In the genomic region with DNA sequence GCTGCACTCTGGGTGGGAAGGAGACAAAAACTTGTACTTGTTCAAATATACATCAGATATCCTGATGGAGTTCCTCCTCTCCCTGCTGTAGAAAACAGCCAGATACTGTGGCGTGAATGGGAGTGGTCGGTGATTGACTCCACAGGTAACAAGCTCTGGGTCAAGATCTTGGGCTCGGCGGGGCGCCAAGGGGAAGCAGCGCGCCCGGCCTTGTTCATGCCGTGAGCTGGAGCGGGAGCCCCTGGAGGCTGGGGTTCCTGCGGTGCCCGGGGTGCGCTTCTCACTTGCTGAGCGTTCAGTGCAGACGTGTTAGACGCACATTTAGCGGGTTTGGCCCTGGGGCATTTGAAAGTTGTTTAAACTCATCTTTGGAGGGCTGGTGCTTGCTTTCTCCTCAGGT, we compare ENCODE assay signal across 12 cellular contexts.
A peak's percentile ranks its signal among the peaks of the same experiment; 100 is the strongest.
DNase-seq lines count a peak whose midpoint lies in the region; ATAC-seq lines count a peak whose summit lies in the region.
"Had no signal": no experiment of that assay in that cellular context is flagged by ENCODE, and none has a peak within 500 bp of the region (broad histone marks: within the 10 kb centered on the region; RNA-seq: fewer than 3 reads in every experiment).

No MANE protein-coding gene starts in this region.

- no peak overlapping the region for H3K4me3 Mint-ChIP-seq in activated T-cell treated with anti-CD3 and anti-CD28 coated beads, Interleukin-2, amount 50 U/mL, for 24 hours
- H3K4me3 Mint-ChIP-seq: CD14-positive monocyte; CD8-positive, alpha-beta T cell had no signal

- peak; percentile 51 for DNase-seq in DMS153 (lab: John Stamatoyannopoulos, UW)
- no peak for DNase-seq in DMS153 treated with DMSO at 0.1 percent for 48 hours (lab: John Stamatoyannopoulos, UW; ENCODE audit: unreplicated experiment)
- DNase-seq in activated T-cell treated with anti-CD3 and anti-CD28 coated beads, Interleukin-2, amount 50 U/mL, for 24 hours: peak; percentile 16
- no peak for DNase-seq in activated T-cell treated with anti-CD3 and anti-CD28 coated beads, Interleukin-2, amount 50 U/mL, for 1 hour
- DNase-seq in islet precursor cell: peak; percentile 40
- DNase-seq in DMS 273 treated with DMSO at 0.1 percent for 48 hours (lab: John Stamatoyannopoulos, UW): no peak
- no peak for DNase-seq in DMS53 treated with DMSO at 0.1 percent for 48 hours (lab: John Stamatoyannopoulos, UW; ENCODE audit: unreplicated experiment)
- DNase-seq: CD8-positive, alpha-beta T cell; GF-D8; HCEC 1CT had no signal

- peaks cover 4% of the 10 kb centered on the region for H3K4me1 Mint-ChIP-seq in activated T-cell treated with anti-CD3 and anti-CD28 coated beads, Interleukin-2, amount 50 U/mL, for 24 hours (ENCODE audit: low read depth)
- H3K4me1 Mint-ChIP-seq: CD14-positive monocyte had no signal

- peaks cover 48% of the 10 kb centered on the region for H3K36me3 Mint-ChIP-seq in activated T-cell treated with anti-CD3 and anti-CD28 coated beads, Interleukin-2, amount 50 U/mL, for 24 hours (ENCODE audit: low read depth)

- no peaks in the 10 kb centered on the region for H3K9me3 Mint-ChIP-seq in activated T-cell treated with anti-CD3 and anti-CD28 coated beads, Interleukin-2, amount 50 U/mL, for 24 hours
- H3K9me3 Mint-ChIP-seq: CD8-positive, alpha-beta T cell had no signal

- ATAC-seq in HG03280 (IDR thresholded peaks at IDR 0.05; ENCODE audit: unreplicated experiment): no peak
- ATAC-seq: CD8-positive, alpha-beta T cell had no signal

- H3K27ac Mint-ChIP-seq in activated T-cell treated with anti-CD3 and anti-CD28 coated beads, Interleukin-2, amount 50 U/mL, for 24 hours: no peak overlapping the region
- H3K27ac Mint-ChIP-seq: CD8-positive, alpha-beta T cell had no signal

- no peaks in the 10 kb centered on the region for H3K27me3 Mint-ChIP-seq in activated T-cell treated with anti-CD3 and anti-CD28 coated beads, Interleukin-2, amount 50 U/mL, for 24 hours

Comparison
In these comparisons a context has a peak if more than half of its experiments do, and no peak if none do; other contexts are left out.
1. DNase-seq: peak in DMS153 (single experiment), activated T-cell treated with anti-CD3 and anti-CD28 coated beads, Interleukin-2, amount 50 U/mL, for 24 hours (single experiment) and islet precursor cell (single experiment); none in DMS153 treated with DMSO at 0.1 percent for 48 hours (single experiment), activated T-cell treated with anti-CD3 and anti-CD28 coated beads, Interleukin-2, amount 50 U/mL, for 1 hour (single experiment), DMS 273 treated with DMSO at 0.1 percent for 48 hours (single experiment) and DMS53 treated with DMSO at 0.1 percent for 48 hours (single experiment).